ENCODE assay signal across 15 cellular contexts in the genomic region with DNA sequence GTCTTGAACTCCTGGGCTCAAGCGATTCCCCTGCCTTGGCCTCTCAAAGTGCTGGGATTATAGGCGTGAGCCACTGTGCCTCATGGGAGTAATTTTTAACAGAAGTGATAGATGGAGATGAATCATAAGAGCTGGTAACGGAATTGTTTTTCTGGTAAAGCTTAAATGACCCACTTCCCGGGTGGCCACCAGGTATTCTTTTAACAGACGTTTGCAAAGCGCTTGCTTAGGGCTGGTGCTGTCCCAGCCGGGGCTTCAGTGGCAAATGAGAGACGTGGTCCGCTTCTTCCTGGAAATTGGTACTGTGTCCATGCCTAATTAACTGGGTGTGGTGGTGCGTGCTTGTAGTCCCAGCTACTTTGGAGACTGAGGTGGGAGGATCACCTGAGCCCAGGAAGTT. TPM values are rescaled to one million over a fixed set of nuclear protein-coding genes. Genes with fewer than 3 reads are reported as not detected.
DNase-seq lines count a peak whose midpoint lies in the region; ATAC-seq lines count a peak whose summit lies in the region.
"Had no signal": no experiment of that assay in that cellular context is flagged by ENCODE, and none has a peak within 500 bp of the region (broad histone marks: within the 10 kb centered on the region; RNA-seq: fewer than 3 reads in every experiment).

No MANE protein-coding gene starts in this region.

- in situ Hi-C loops in Caki2 (cut with HindIII; ENCODE audit: low pct_unique_long_range_greater_than_20kb, low sequenced_read_pairs) = no loop called here

- no peak overlapping the region for H3K27ac ChIP-seq in SJCRH30
- H3K27ac ChIP-seq: BLaER1 treated with 17β-estradiol and CSF1 and Interleukin-3, amounts not matched to agents 10 nM and 100 nM; HL-60 had no signal

- no peaks in the 10 kb centered on the region for H3K36me3 ChIP-seq in SJCRH30

- no peaks in the 10 kb centered on the region for H3K27me3 ChIP-seq in SJCRH30
- H3K27me3 ChIP-seq: BLaER1 treated with 17β-estradiol and CSF1 and Interleukin-3, amounts not matched to agents 10 nM and 100 nM had no signal

- no peaks in the 10 kb centered on the region for H3K9me3 ChIP-seq in SJCRH30 (replicated peaks)
- H3K9me3 ChIP-seq: BLaER1 treated with 17β-estradiol and CSF1 and Interleukin-3, amounts not matched to agents 10 nM and 100 nM had no signal

- no peak for ATAC-seq in sciatic nerve

- no peaks in the 10 kb centered on the region for H3K4me1 ChIP-seq in SJCRH30
- H3K4me1 ChIP-seq: BLaER1 treated with 17β-estradiol and CSF1 and Interleukin-3, amounts not matched to agents 10 nM and 100 nM had no signal

- intact Hi-C loops in sciatic nerve (cut with DNase I) = no loop called here

- peak; percentile 16 for DNase-seq in activated effector memory CD4-positive, alpha-beta T cell treated with anti-CD3 and anti-CD28 coated beads, Interleukin-2, amount 50 U/mL, for 16 hours
- DNase-seq in activated effector memory CD4-positive, alpha-beta T cell treated with Interleukin-2 at 50 U/mL for 16 hours = no peak
- DNase-seq in Caki2 (ENCODE audit: low read depth) = peak; percentile 83
- DNase-seq in glomerular visceral epithelial cell (ENCODE audit: extremely low spot score) = peak; percentile 26
- DNase-seq in sciatic nerve (ENCODE audit: low spot score) = peak; percentile 30
- DNase-seq in activated naive CD4-positive, alpha-beta T cell (lab: John Stamatoyannopoulos, UW) = no peak
- no peak for DNase-seq in DMS 273 (lab: John Stamatoyannopoulos, UW; ENCODE audit: unreplicated experiment)
- no peak for DNase-seq in SJCRH30
- DNase-seq: 8988T; CD4-positive, CD25-positive, alpha-beta regulatory T cell; DND-41; GDM1; HCEC 1CT had no signal

- no peak overlapping the region for H3K4me3 ChIP-seq in SJCRH30
- H3K4me3 ChIP-seq: BLaER1 treated with 17β-estradiol and CSF1 and Interleukin-3, amounts not matched to agents 10 nM and 100 nM had no signal

RNA-seq across cellular contexts. Expression of gene CAMK1D, which starts 23.5 kb away (rescaled TPM):
- 11.0 and 11.7 TPM in 2 replicates for total RNA-seq in Caki2 (2014; rRNA removed; shearing (Covaris generic); ENCODE audit: low replicate concordance)
- 27.1 TPM for total RNA-seq in sciatic nerve
- total RNA-seq in SJCRH30 (2014; rRNA removed; shearing (Covaris generic)) = 0.63 and 1.1 TPM in 2 replicates

Comparison
In these comparisons a context has a peak if more than half of its experiments do, and no peak if none do; other contexts are left out.
1. DNase-seq: peak in activated effector memory CD4-positive, alpha-beta T cell treated with anti-CD3 and anti-CD28 coated beads, Interleukin-2, amount 50 U/mL, for 16 hours (single experiment), Caki2 (single experiment), glomerular visceral epithelial cell (single experiment) and sciatic nerve (single experiment); none in activated effector memory CD4-positive, alpha-beta T cell treated with Interleukin-2 at 50 U/mL for 16 hours (single experiment), activated naive CD4-positive, alpha-beta T cell (0 of 4), DMS 273 (single experiment) and SJCRH30 (0 of 2).